Comparison of ENCODE assay signal across 15 cellular contexts in genomic region chr3:18634451-18634850, GRCh38.
DNase-seq lines count a peak whose midpoint lies in the region; ATAC-seq and TF ChIP-seq lines count a peak whose summit lies in the region.
"Had no signal": no experiment of that assay in that cellular context is flagged by ENCODE, and none has a peak within 500 bp of the region (broad histone marks: within the 10 kb centered on the region; RNA-seq: fewer than 3 reads in every experiment).

No MANE protein-coding gene starts in this region.

- H3K9me2 ChIP-seq in OCI-LY7 (ENCODE audit: insufficient read depth, low read length) = no peaks in the 10 kb centered on the region

- H3K4me2 ChIP-seq in OCI-LY7 (ENCODE audit: low read length) = no peak overlapping the region
- H3K4me2 ChIP-seq: A549 had no signal

- H3K27ac Mint-ChIP-seq in progenitor cell of endocrine pancreas = peak overlapping the region; percentile 27
- no peak overlapping the region for H3K27ac Mint-ChIP-seq in activated CD4-positive, alpha-beta memory T cell treated with anti-CD3 and anti-CD28 coated beads for 36 hours
- H3K27ac Mint-ChIP-seq: CD4-positive, alpha-beta T cell had no signal

- H3K9me3 Mint-ChIP-seq in progenitor cell of endocrine pancreas (ENCODE audit: low read depth) = peaks cover 9% of the 10 kb centered on the region
- H3K9me3 Mint-ChIP-seq in activated CD4-positive, alpha-beta memory T cell treated with anti-CD3 and anti-CD28 coated beads for 36 hours = peaks cover 14% of the 10 kb centered on the region

- H4K20me1 ChIP-seq in OCI-LY7 (ENCODE audit: insufficient read depth, low read length) = no peaks in the 10 kb centered on the region

- H3K9me3 ChIP-seq in OCI-LY7 (ENCODE audit: low read length) = no peaks in the 10 kb centered on the region
- H3K9me3 ChIP-seq in adrenal gland (replicated peaks in 1 of 3) = no peaks in the 10 kb centered on the region
- H3K9me3 ChIP-seq: A549, HAP-1 had no signal

- ATAC-seq in HG02588 (IDR thresholded peaks at IDR 0.05; ENCODE audit: unreplicated experiment) = no peak
- ATAC-seq in HG02840 (IDR thresholded peaks at IDR 0.05; ENCODE audit: low FRiP score, unreplicated experiment) = no peak
- ATAC-seq: A549 had no signal

- no peak for TF ChIP-seq CTCF in OCI-LY7 (conservative IDR thresholded peaks at IDR 0.05; ENCODE audit: low read length)
- no peak for TF ChIP-seq CTCF in adrenal gland (IDR thresholded peaks at IDR 0.05)
- no peak for TF ChIP-seq CTCF in progenitor cell of endocrine pancreas (IDR thresholded peaks at IDR 0.05; ENCODE audit: unreplicated experiment)

- CTCF ChIA-PET in OCI-LY7 (lab: Charles Lee; ENCODE audit: unreplicated experiment) = no interaction called here
- CTCF ChIA-PET in activated CD4-positive, alpha-beta memory T cell treated with anti-CD3 and anti-CD28 coated beads for 36 hours (lab: Charles Lee) = no interaction called here

- H3K4me1 ChIP-seq in OCI-LY7 (ENCODE audit: insufficient read depth, low read length, poor library complexity, severe bottlenecking) = no peaks in the 10 kb centered on the region
- no peaks in the 10 kb centered on the region for H3K4me1 ChIP-seq in adrenal gland (replicated peaks in 1 of 2)
- H3K4me1 ChIP-seq: A549, HAP-1 had no signal

- H3K27ac ChIP-seq in OCI-LY7 (ENCODE audit: low read depth, low read length, poor library complexity, severe bottlenecking) (no peak overlapping the region), adrenal gland (no peak overlapping the region)
- H3K27ac ChIP-seq: A549, C4-2B, HL-60 had no signal

- intact Hi-C loops in OCI-LY7 (cut with micrococcal nuclease; ENCODE audit: unreplicated experiment) (no loop called here), adrenal gland (cut with DNase I) (no loop called here)
- intact Hi-C loops in activated CD4-positive, alpha-beta memory T cell treated with anti-CD3 and anti-CD28 coated beads for 36 hours (cut with micrococcal nuclease) = no loop called here

- no peaks in the 10 kb centered on the region for H3K27me3 Mint-ChIP-seq in progenitor cell of endocrine pancreas
- no peaks in the 10 kb centered on the region for H3K27me3 Mint-ChIP-seq in activated CD4-positive, alpha-beta memory T cell treated with anti-CD3 and anti-CD28 coated beads for 36 hours
- H3K27me3 Mint-ChIP-seq: CD4-positive, alpha-beta T cell had no signal

- DNase-seq in OCI-LY7 (ENCODE audit: low spot score) (no peak), adrenal gland (peak in 4 of 7 donors; percentile 9 to 18 (median 16)), progenitor cell of endocrine pancreas (ENCODE audit: low spot score, unreplicated experiment) (no peak), NCI-H526 treated with DMSO at 0.1 percent for 48 hours (lab: John Stamatoyannopoulos, UW) (no peak)
- DNase-seq in activated CD4-positive, alpha-beta memory T cell treated with anti-CD3 and anti-CD28 coated beads for 36 hours = no peak
- DNase-seq: AML-193; CD4-positive, alpha-beta T cell; DMS79 treated with DMSO at 0.1 percent for 48 hours; GF-D8 had no signal

- no peaks in the 10 kb centered on the region for H3K36me3 Mint-ChIP-seq in progenitor cell of endocrine pancreas (ENCODE audit: insufficient read depth)
- peaks cover 5% of the 10 kb centered on the region for H3K36me3 Mint-ChIP-seq in activated CD4-positive, alpha-beta memory T cell treated with anti-CD3 and anti-CD28 coated beads for 36 hours

- no TSS peak for BruUV-seq in OCI-LY7 (replicated peaks; lab: Mats Ljungman, UMichigan)

- H3K36me3 ChIP-seq in OCI-LY7 (ENCODE audit: insufficient read depth, low read length) (no peaks in the 10 kb centered on the region), adrenal gland (replicated peaks in 1 of 2) (no peaks in the 10 kb centered on the region)
- H3K36me3 ChIP-seq: HAP-1 had no signal

- no peak for TF ChIP-seq POLR2A in adrenal gland (IDR thresholded peaks at IDR 0.05)

- H3K27me3 ChIP-seq in adrenal gland = no peaks in the 10 kb centered on the region

- H3K4me3 ChIP-seq in OCI-LY7 (ENCODE audit: low read depth, low read length, poor library complexity, severe bottlenecking) (no peak overlapping the region), adrenal gland (no peak overlapping the region)
- H3K4me3 ChIP-seq: A549, HAP-1 had no signal

- WGBS in adrenal gland, 4 donors = 67 to 84% (median 79%) methylated on average over 5 to 6 of the region's 6 CpGs

- no peak overlapping the region for H3K4me3 Mint-ChIP-seq in progenitor cell of endocrine pancreas (ENCODE audit: low read depth)
- H3K4me3 Mint-ChIP-seq in activated CD4-positive, alpha-beta memory T cell treated with anti-CD3 and anti-CD28 coated beads for 36 hours = no peak overlapping the region
- H3K4me3 Mint-ChIP-seq: CD4-positive, alpha-beta T cell had no signal

- H3K4me1 Mint-ChIP-seq in progenitor cell of endocrine pancreas (ENCODE audit: low read depth) = peaks cover 3% of the 10 kb centered on the region
- peaks cover 5% of the 10 kb centered on the region for H3K4me1 Mint-ChIP-seq in activated CD4-positive, alpha-beta memory T cell treated with anti-CD3 and anti-CD28 coated beads for 36 hours (ENCODE audit: low read depth)

- POLR2A ChIA-PET in OCI-LY7 (lab: Charles Lee) = no interaction called here
- POLR2A ChIA-PET in activated CD4-positive, alpha-beta memory T cell treated with anti-CD3 and anti-CD28 coated beads for 36 hours (lab: Charles Lee) = no interaction called here

- peak overlapping the region; percentile 6; the same call in 1 of the 2 replicates for H2AFZ ChIP-seq in OCI-LY7 (ENCODE audit: low read length)

- H3K79me2 ChIP-seq in OCI-LY7 (ENCODE audit: insufficient read depth, low read depth, low read length) = no peaks in the 10 kb centered on the region

Comparison
In these comparisons a context has a peak if more than half of its experiments do, and no peak if none do; other contexts are left out.
1. DNase-seq: peak in adrenal gland (4 of 7); none in OCI-LY7 (single experiment), progenitor cell of endocrine pancreas (single experiment), activated CD4-positive, alpha-beta memory T cell treated with anti-CD3 and anti-CD28 coated beads for 36 hours (single experiment) and NCI-H526 treated with DMSO at 0.1 percent for 48 hours (single experiment).